Comparison of ENCODE assay signal across 28 cellular contexts in the genomic region with DNA sequence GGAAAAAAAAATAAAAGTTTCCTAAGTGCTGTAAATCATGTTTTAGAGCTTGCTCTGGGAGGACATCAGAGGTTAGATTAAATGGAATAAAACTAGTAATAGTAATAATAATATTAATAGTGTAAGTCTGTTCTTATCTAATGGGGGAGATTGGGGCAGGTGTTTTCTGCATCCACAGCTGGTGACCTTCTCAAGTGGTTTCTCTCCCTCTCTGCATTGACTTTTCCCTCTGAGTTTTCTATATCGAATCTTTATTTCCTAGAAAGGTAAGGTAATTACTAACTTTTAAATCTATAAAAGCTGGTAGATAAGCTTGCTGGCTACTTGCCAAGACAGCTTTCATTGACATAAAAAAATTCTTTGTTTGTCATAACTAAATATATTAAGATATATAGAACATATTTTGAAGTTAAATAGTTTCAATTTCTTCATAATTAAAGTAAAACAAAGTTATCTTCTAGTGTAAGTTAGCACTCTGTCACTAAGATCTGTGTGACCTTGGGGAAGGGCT.
"Had no signal": no experiment of that assay in that cellular context is flagged by ENCODE, and none has a peak within 500 bp of the region (broad histone marks: within the 10 kb centered on the region; RNA-seq: fewer than 3 reads in every experiment).

No MANE protein-coding gene starts in this region.

- DNase-seq: activated B cell treated with CpG ODN at 0.5 μM for 24 hours; activated CD4-positive, alpha-beta T cell treated with anti-CD3 and anti-CD28 coated beads for 48 hours; activated CD4-positive, alpha-beta T cell treated with anti-CD3 and anti-CD28 coated beads, Interleukin-2, amount 50 U/mL, for 1 hour; activated CD4-positive, alpha-beta T cell treated with anti-CD3 and anti-CD28 coated beads, Interleukin-2, amount 50 U/mL, for 48 hours; activated CD8-positive, alpha-beta memory T cell treated with anti-CD3 and anti-CD28 coated beads for 24 hours; activated CD8-positive, alpha-beta T cell treated with anti-CD3 and anti-CD28 coated beads for 36 hours; activated effector memory CD4-positive, alpha-beta T cell treated with Interleukin-2 at 50 U/mL for 16 hours; activated gamma-delta T cell treated with Interleukin-2 at 50 U/mL for 16 hours; activated naive CD4-positive, alpha-beta T cell treated with anti-CD3 and anti-CD28 coated beads, Interleukin-2, amount 50 U/mL, for 16 hours; activated naive CD4-positive, alpha-beta T cell treated with Interleukin-2 at 50 U/mL for 16 hours; activated T-cell treated with anti-CD3 and anti-CD28 coated beads, Interleukin-2, amount 50 U/mL, for 4 hours; amniotic stem cell; anterior cingulate cortex; caudate nucleus; cortex of kidney; dermis blood vessel endothelial cell; effector CD4-positive, alpha-beta T cell; effector memory CD8-positive, alpha-beta T cell; esophagus squamous epithelium; foreskin melanocyte; heart right ventricle; T-helper 9 cell; WERI-Rb-1 had no signal

- FAIRE-seq: astrocyte, colon had no signal

- H3K27ac ChIP-seq: esophagus squamous epithelium, gastroesophageal sphincter, heart right ventricle, WERI-Rb-1 had no signal

- ATAC-seq: activated CD4-positive, CD25-positive, alpha-beta regulatory T cell treated with anti-CD3 and anti-CD28 coated beads, Interleukin-2, amount 50 U/mL, for 24 hours; activated CD8-positive, alpha-beta T cell treated with anti-CD3 and anti-CD28 coated beads for 36 hours; activated T-cell treated with anti-CD3 and anti-CD28 coated beads, Interleukin-2, amount 50 U/mL, for 4 hours; activated T-helper 17 cell treated with anti-CD3 and anti-CD28 coated beads, Interleukin-2, amount 50 U/mL, for 72 hours; effector memory CD8-positive, alpha-beta T cell; gastroesophageal sphincter; heart right ventricle had no signal

- H3K4me3 ChIP-seq: esophagus squamous epithelium, gastroesophageal sphincter, heart right ventricle had no signal

- H3K36me3 ChIP-seq: esophagus squamous epithelium, gastroesophageal sphincter, heart right ventricle, WERI-Rb-1 had no signal

- H3K9me3 ChIP-seq: esophagus squamous epithelium, gastroesophageal sphincter had no signal

- H3K4me1 ChIP-seq: esophagus squamous epithelium, gastroesophageal sphincter, heart right ventricle had no signal
